18 cellular contexts compared by ENCODE assay signal in the genomic region with DNA sequence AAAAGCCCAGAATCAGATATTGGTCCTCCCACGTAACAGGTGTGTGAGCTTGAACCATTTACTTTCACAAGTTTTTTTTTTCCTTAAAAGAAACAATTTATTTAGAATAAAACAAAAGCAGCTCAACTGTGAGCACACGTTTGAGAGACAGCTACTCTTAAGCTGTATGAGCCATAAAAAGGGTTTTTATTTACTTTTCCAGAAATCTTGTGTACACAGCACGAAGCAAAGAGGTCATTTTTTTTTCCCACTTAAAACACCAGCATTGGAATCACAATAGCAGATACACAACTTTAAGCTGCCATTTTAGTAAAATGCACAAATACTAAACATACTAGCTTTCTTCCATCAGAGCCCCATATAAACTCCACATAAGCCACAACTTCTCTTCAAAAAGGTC. TPM values are rescaled to one million over a fixed set of nuclear protein-coding genes. Genes with fewer than 3 reads are reported as not detected.
"Had no signal": no experiment of that assay in that cellular context is flagged by ENCODE, and none has a peak within 500 bp of the region (broad histone marks: within the 10 kb centered on the region; RNA-seq: fewer than 3 reads in every experiment).

No MANE protein-coding gene starts in this region.

- DNase-seq: activated CD4-positive, alpha-beta memory T cell treated with anti-CD3 and anti-CD28 coated beads, Interleukin-2, amount 10 ng/mL, durations not matched to agents 7 days and 5 days; activated CD4-positive, alpha-beta T cell treated with anti-CD3 and anti-CD28 coated beads for 4 hours; activated naive CD4-positive, alpha-beta T cell treated with anti-CD3 and anti-CD28 coated beads, Interleukin-2, amount 50 U/mL, for 16 hours; activated T-cell treated with anti-CD3 and anti-CD28 coated beads, Interleukin-2, amount 50 U/mL, for 24 hours; endodermal cell; head of caudate nucleus; immature natural killer cell; left cardiac atrium; mammary epithelial cell; stimulated activated CD4-positive, alpha-beta T cell treated with anti-CD3 and anti-CD28 coated beads, Interleukin-2, amount 100 ng/mL, for 24 hours; upper lobe of right lung had no signal

- H3K4me3 ChIP-seq: cardiac muscle cell, neural progenitor cell, thoracic aorta, upper lobe of right lung had no signal

- H3K27ac ChIP-seq: cardiac muscle cell, neural progenitor cell, parathyroid adenoma, thoracic aorta, upper lobe of right lung had no signal

- H3K4me1 Mint-ChIP-seq: activated CD4-positive, alpha-beta memory T cell treated with anti-CD3 and anti-CD28 coated beads, Interleukin-2, amount 10 ng/mL, durations not matched to agents 7 days and 5 days had no signal

- H3K9me3 Mint-ChIP-seq: activated CD4-positive, alpha-beta memory T cell treated with anti-CD3 and anti-CD28 coated beads, Interleukin-2, amount 10 ng/mL, durations not matched to agents 7 days and 5 days; activated T-cell treated with anti-CD3 and anti-CD28 coated beads, Interleukin-2, amount 50 U/mL, for 24 hours; immature natural killer cell had no signal

- H3K36me3 ChIP-seq: cardiac muscle cell, neural progenitor cell, thoracic aorta, upper lobe of right lung had no signal

- FAIRE-seq: frontal cortex had no signal

- H3K27me3 Mint-ChIP-seq: activated CD4-positive, alpha-beta memory T cell treated with anti-CD3 and anti-CD28 coated beads, Interleukin-2, amount 10 ng/mL, durations not matched to agents 7 days and 5 days; activated T-cell treated with anti-CD3 and anti-CD28 coated beads, Interleukin-2, amount 50 U/mL, for 24 hours had no signal

- H3K27me3 ChIP-seq: cardiac muscle cell, neural progenitor cell, upper lobe of right lung had no signal

- H3K36me3 Mint-ChIP-seq: immature natural killer cell had no signal

- ATAC-seq: left cardiac atrium, upper lobe of right lung, WTC11 had no signal

- H3K9me3 ChIP-seq: thoracic aorta, upper lobe of right lung had no signal

- H3K27ac Mint-ChIP-seq: activated CD4-positive, alpha-beta memory T cell treated with anti-CD3 and anti-CD28 coated beads, Interleukin-2, amount 10 ng/mL, durations not matched to agents 7 days and 5 days; activated T-cell treated with anti-CD3 and anti-CD28 coated beads, Interleukin-2, amount 50 U/mL, for 24 hours; endodermal cell; neural progenitor cell; WTC11 had no signal

- H3K4me3 Mint-ChIP-seq: activated CD4-positive, alpha-beta memory T cell treated with anti-CD3 and anti-CD28 coated beads, Interleukin-2, amount 10 ng/mL, durations not matched to agents 7 days and 5 days; activated T-cell treated with anti-CD3 and anti-CD28 coated beads, Interleukin-2, amount 50 U/mL, for 24 hours; endodermal cell; immature natural killer cell; neural progenitor cell; WTC11 had no signal

- H3K4me1 ChIP-seq: parathyroid adenoma, upper lobe of right lung had no signal

RNA-seq across cellular contexts. Expression of gene JAKMIP2, which starts 44.6 kb away (rescaled TPM):
- total RNA-seq: dermis microvascular lymphatic vessel endothelial cell had no signal
